1 cellular context compared by ENCODE assay signal in genomic region chr6:30543824-30544223, GRCh38.
TF ChIP-seq lines count a peak whose summit lies in the region.

No MANE protein-coding gene starts in this region.

TF ChIP-seq in GM23338, 12 proteins besides CTCF, POLR2A, EP300 and RAD21 (continued from another document):
- TF ChIP-seq ZNF462 (CRISPR knock-in tag; IDR thresholded peaks at IDR 0.05) (no peak), ZNF114 (CRISPR knock-in tag; IDR thresholded peaks at IDR 0.05) (no peak), REST (IDR thresholded peaks at IDR 0.05; ENCODE audit: unreplicated experiment) (no peak)
